ENCODE assay signal across 8 cellular contexts in the genomic region with DNA sequence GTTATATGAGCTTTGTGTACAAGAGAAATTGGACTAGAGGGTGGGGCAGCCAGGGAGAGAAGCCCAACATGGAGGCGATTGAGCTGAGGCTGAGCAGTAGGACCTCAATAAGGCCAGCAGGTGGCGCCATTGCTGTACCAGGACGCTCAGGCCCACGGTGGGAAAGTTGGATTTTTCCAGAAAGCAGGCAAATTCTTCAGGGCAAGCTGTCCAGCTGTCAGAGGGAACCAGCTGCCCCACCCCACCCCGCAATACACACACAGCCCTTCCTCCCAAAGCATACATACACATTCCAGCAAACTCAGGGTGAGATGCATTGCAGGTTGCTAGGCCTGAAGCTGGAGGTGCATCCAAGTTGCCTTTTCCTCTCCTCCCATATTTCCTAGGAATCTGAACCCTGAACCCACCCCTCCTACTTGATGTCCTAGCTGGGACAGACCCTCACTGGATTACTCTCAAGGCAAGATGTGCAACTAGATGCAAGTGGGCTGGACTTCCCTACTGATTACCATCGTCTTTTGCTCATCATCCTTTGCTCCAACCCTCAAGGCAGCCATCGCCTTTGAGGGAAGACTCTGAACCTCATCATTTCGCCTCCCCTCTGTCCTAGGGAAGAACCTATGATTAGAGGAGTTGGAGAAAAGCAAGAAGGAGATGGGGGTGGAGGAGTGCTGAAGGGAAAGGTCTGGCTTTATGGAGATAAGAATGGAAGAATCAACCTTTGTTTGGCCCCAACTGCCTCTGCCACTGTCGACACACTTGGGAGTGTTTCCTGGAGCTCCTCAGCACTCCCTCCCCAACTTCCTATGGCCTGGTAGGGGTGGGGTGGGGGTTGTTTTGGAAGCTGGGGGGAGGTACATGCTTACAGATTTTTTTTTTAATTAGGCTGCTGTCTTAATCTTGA. TPM values are rescaled to one million over a fixed set of nuclear protein-coding genes. Genes with fewer than 3 reads are reported as not detected.
A peak's percentile ranks its signal among the peaks of the same experiment; 100 is the strongest.
DNase-seq lines count a peak whose midpoint lies in the region; ATAC-seq and TF ChIP-seq lines count a peak whose summit lies in the region.

No MANE protein-coding gene starts in this region.

- H3K27me3 ChIP-seq in GM06990 (replicated peaks; ENCODE audit: control insufficient read depth, insufficient read depth, low read length) (no peaks in the 10 kb centered on the region), hepatocyte (peaks cover 10% of the 10 kb centered on the region), sigmoid colon (no peaks in the 10 kb centered on the region)

- peak overlapping the region; percentile 59 for H2AFZ ChIP-seq in hepatocyte

- in situ Hi-C loops in astrocyte of the cerebellum (cut with HindIII; ENCODE audit: low sequenced_read_pairs) = no loop called here

- no peaks in the 10 kb centered on the region for H4K20me1 ChIP-seq in hepatocyte (ENCODE audit: insufficient read depth, poor library complexity, severe bottlenecking)

- no peak overlapping the region for H3K4me3 ChIP-seq in GM06990 (replicated peaks; ENCODE audit: low read depth, low read length)
- no peak overlapping the region for H3K4me3 ChIP-seq in astrocyte of the cerebellum (ENCODE audit: low read depth, low read length)
- H3K4me3 ChIP-seq in hepatocyte = no peak overlapping the region
- H3K4me3 ChIP-seq in sigmoid colon = no peak overlapping the region

- H3K4me1 ChIP-seq in hepatocyte (ENCODE audit: insufficient read depth) (no peaks in the 10 kb centered on the region), sigmoid colon (peaks cover 0 to 55% (median 23%) of the 10 kb centered on the region in 4 donors)

- TF ChIP-seq EP300 in sigmoid colon (IDR thresholded peaks at IDR 0.05) = no peak

- no peaks in the 10 kb centered on the region for H3K9me2 ChIP-seq in hepatocyte (replicated peaks; ENCODE audit: insufficient read depth)

- no peak overlapping the region for H3K27ac ChIP-seq in hepatocyte
- H3K27ac ChIP-seq in sigmoid colon = peak overlapping the region; percentile 28 to 60 (median 41)

- no peaks in the 10 kb centered on the region for H3K79me2 ChIP-seq in hepatocyte

- H3K4me2 ChIP-seq in hepatocyte = no peak overlapping the region

- peak; percentile 91 for TF ChIP-seq CTCF in GM06990 (IDR thresholded peaks at IDR 0.05; ENCODE audit: insufficient read depth, low read length, poor library complexity, severe bottlenecking)
- peak; percentile 97 for TF ChIP-seq CTCF in astrocyte of the cerebellum (IDR thresholded peaks at IDR 0.05; ENCODE audit: low read depth, low read length, missing control alignments)
- TF ChIP-seq CTCF in hepatocyte (IDR thresholded peaks at IDR 0.05; ENCODE audit: poor library complexity) = peak; percentile 96
- TF ChIP-seq CTCF in sigmoid colon (IDR thresholded peaks at IDR 0.05) = peak; percentile 91 to 97 (median 96)

- no peak for TF ChIP-seq POLR2A in sigmoid colon (IDR thresholded peaks at IDR 0.05)

- H3K9me3 ChIP-seq in hepatocyte (ENCODE audit: low read depth) (no peaks in the 10 kb centered on the region), sigmoid colon (no peaks in the 10 kb centered on the region)

- intact Hi-C loops in sigmoid colon (cut with DNase I) = loop anchor here (1.0 to 5.0 kb wide), 2 partner anchors 78 to 362 kb away; no protein-coding TSS in a partner anchor

- ATAC-seq in HG02623 (IDR thresholded peaks at IDR 0.05; ENCODE audit: unreplicated experiment) (peak; percentile 65), HG02763 (IDR thresholded peaks at IDR 0.05; ENCODE audit: unreplicated experiment) (no peak)

- H3K36me3 ChIP-seq in GM06990 (ENCODE audit: control insufficient read depth, insufficient read depth, low read length) (no peaks in the 10 kb centered on the region), hepatocyte (replicated peaks; ENCODE audit: insufficient read depth, low read depth) (no peaks in the 10 kb centered on the region), sigmoid colon (no peaks in the 10 kb centered on the region)

- 35% methylated on average over 9 of the region's 9 CpGs for WGBS in hepatocyte (ENCODE audit: low lambda C conversion rate, missing lambda C conversion rate)
- 25 to 29% methylated on average over 9 of the region's 9 CpGs for WGBS in sigmoid colon, 2 donors

- DNase-seq in GM06990 (ENCODE audit: extremely low read depth, insufficient read length) (peak; percentile 46), NCI-H146 treated with DMSO at 0.1 percent for 48 hours (lab: John Stamatoyannopoulos, UW; ENCODE audit: unreplicated experiment) (peak; percentile 65), T-helper 9 cell (peak; percentile 69), astrocyte of the cerebellum (ENCODE audit: low read depth) (peak; percentile 70), hepatocyte (ENCODE audit: low spot score) (peak; percentile 92), sigmoid colon (peak; percentile 93)

RNA-seq across cellular contexts. Expression of a gene that starts 25.5 kb away (rescaled TPM):
- total RNA-seq in hepatocyte (0.90 and 2.4 TPM in 2 replicates), sigmoid colon (10 to 100 TPM; 15.9 to 58.7 (median 32.1) TPM)
- polyA plus RNA-seq in hepatocyte (1.3 and 2.4 TPM in 2 replicates), sigmoid colon (10 to 100 TPM in 1 of 3 donors, 1 to 10 TPM in 2; 1.8 to 10.2 (median 8.4) TPM)
